Comparison of ENCODE assay signal across 13 cellular contexts in genomic region chr10:110151467-110151866, GRCh38. TPM values are rescaled to one million over a fixed set of nuclear protein-coding genes. Genes with fewer than 3 reads are reported as not detected.
DNase-seq lines count a peak whose midpoint lies in the region; ATAC-seq, FAIRE-seq and TF ChIP-seq lines count a peak whose summit lies in the region.
"Had no signal": no experiment of that assay in that cellular context is flagged by ENCODE, and none has a peak within 500 bp of the region (broad histone marks: within the 10 kb centered on the region; RNA-seq: fewer than 3 reads in every experiment).

No MANE protein-coding gene starts in this region.

- H2BK15ac ChIP-seq in neuronal stem cell (ENCODE audit: low read length): peak overlapping the region; percentile 10

- no peak overlapping the region for H3K9ac ChIP-seq in neuronal stem cell (ENCODE audit: low read depth, low read length, poor library complexity)

- DNase-seq in H7 (peak; percentile 51), NCI-H2196 (lab: John Stamatoyannopoulos, UW; ENCODE audit: unreplicated experiment) (peak; percentile 76), bronchial epithelial cell (ENCODE audit: low read depth) (peak; percentile 68), neuronal stem cell (ENCODE audit: low spot score) (no peak), HEK293T (ENCODE audit: extremely low spot score) (no peak)
- DNase-seq: activated CD8-positive, alpha-beta memory T cell treated with anti-CD3 and anti-CD28 coated beads, Interleukin-2, amount 50 U/mL, for 4 hours; foreskin melanocyte; KBM-7 had no signal

- no peak overlapping the region for H3K14ac ChIP-seq in neuronal stem cell (ENCODE audit: low read length)

- no peaks in the 10 kb centered on the region for H3K9me3 ChIP-seq in neuronal stem cell (replicated peaks in 1 of 2; ENCODE audit: control insufficient read depth in 2 of 2, insufficient read depth in 1 of 2, low read depth in 1 of 2, low read length in 2 of 2)

- H2BK12ac ChIP-seq in neuronal stem cell (ENCODE audit: low read length): peak overlapping the region; percentile 68

- peak overlapping the region; percentile 33 for H3K18ac ChIP-seq in neuronal stem cell (ENCODE audit: low read length)

- H3K23ac ChIP-seq in neuronal stem cell (ENCODE audit: low read depth, low read length, poor library complexity): peak overlapping the region; percentile 66

- no peak for TF ChIP-seq POLR2A in GM18505 (IDR thresholded peaks at IDR 0.05; ENCODE audit: borderline replicate concordance, extremely low read depth, insufficient read depth, insufficient read length)

- WGBS in neuronal stem cell (ENCODE audit: extremely low coverage in 2 of 2, insufficient read length in 2 of 2, insufficient replicate concordance in 1 of 2), 2 donors: no CpG with 5 or more reads among the region's 8 CpGs

- peak overlapping the region; percentile 78 for H2AFZ ChIP-seq in neuronal stem cell (ENCODE audit: low read length)

- no peaks in the 10 kb centered on the region for H3K36me3 ChIP-seq in H7 (replicated peaks; ENCODE audit: control insufficient read depth, insufficient read depth, low read length)
- H3K36me3 ChIP-seq in bronchial epithelial cell (ENCODE audit: control insufficient read depth, insufficient read depth, low read length): no peaks in the 10 kb centered on the region
- no peaks in the 10 kb centered on the region for H3K36me3 ChIP-seq in neuronal stem cell (replicated peaks in 1 of 2; ENCODE audit: control insufficient read depth in 2 of 2, insufficient read depth in 2 of 2, low read length in 2 of 2)

- FAIRE-seq in bronchial epithelial cell (lab: Jason Lieb, UNC): no peak
- FAIRE-seq: G401.6 had no signal

- H2BK120ac ChIP-seq in neuronal stem cell (ENCODE audit: low read depth, low read length): no peak overlapping the region

- no peak overlapping the region for H3K4me3 ChIP-seq in H7 (ENCODE audit: insufficient read depth, low read depth, low read length)
- H3K4me3 ChIP-seq in bronchial epithelial cell (ENCODE audit: low read depth, low read length): no peak overlapping the region
- no peak overlapping the region for H3K4me3 ChIP-seq in neuronal stem cell (ENCODE audit: low read length in 2 of 2)

- POLR2A ChIA-PET in HEK293T (lab: Yijun Ruan, JAX): no interaction called here

- H4K91ac ChIP-seq in neuronal stem cell (ENCODE audit: low read depth, low read length, poor library complexity): no peak overlapping the region

- H3K4me2 ChIP-seq in neuronal stem cell (ENCODE audit: insufficient read depth, low read length, poor library complexity, severe bottlenecking): no peak overlapping the region

- peak overlapping the region; percentile 93 for H2BK5ac ChIP-seq in neuronal stem cell (ENCODE audit: low read length)

- H3K79me1 ChIP-seq in neuronal stem cell (ENCODE audit: low read depth, low read length): no peaks in the 10 kb centered on the region

- CTCF ChIA-PET in HEK293T (lab: Yijun Ruan, JAX): interaction anchor here (1.4 kb wide), 1 partner anchor 55 kb away, joined by 3 read pairs; no protein-coding TSS in a partner anchor

- peak overlapping the region; percentile 71 for H3K27ac ChIP-seq in neuronal stem cell (replicated peaks; ENCODE audit: low read length)

- H3K27me3 ChIP-seq in H7 (ENCODE audit: control insufficient read depth, insufficient read depth, low read length): peaks cover 2% of the 10 kb centered on the region
- H3K27me3 ChIP-seq in bronchial epithelial cell (ENCODE audit: control insufficient read depth, insufficient read depth, low read length): peaks cover 6% of the 10 kb centered on the region
- peaks cover 0 to 13% (median 0%) of the 10 kb centered on the region in 3 experiments for H3K27me3 ChIP-seq in neuronal stem cell (ENCODE audit: control insufficient read depth in 3 of 3, insufficient read depth in 3 of 3, low read depth in 1 of 3, low read length in 3 of 3)

- peak overlapping the region; percentile 72 for H3K4ac ChIP-seq in neuronal stem cell (ENCODE audit: low read length)

- H4K8ac ChIP-seq in neuronal stem cell (ENCODE audit: low read depth, low read length): no peak overlapping the region

- no peak for ATAC-seq in GM18858 (IDR thresholded peaks at IDR 0.05; ENCODE audit: unreplicated experiment)
- ATAC-seq in GM18505 (IDR thresholded peaks at IDR 0.05; ENCODE audit: unreplicated experiment): no peak
- ATAC-seq in HG03280 (IDR thresholded peaks at IDR 0.05; ENCODE audit: unreplicated experiment): no peak
- ATAC-seq: SK-N-SH treated with all-trans-retinoic acid at 6 μM for 48 hours had no signal

- no peak for TF ChIP-seq CTCF in bronchial epithelial cell (IDR thresholded peaks at IDR 0.05; ENCODE audit: insufficient read depth, low read length, severe bottlenecking)

- H3K4me1 ChIP-seq in neuronal stem cell (ENCODE audit: control insufficient read depth in 2 of 2, insufficient read depth in 1 of 2, low read depth in 1 of 2, low read length in 2 of 2): peaks cover 25 to 29% of the 10 kb centered on the region in 2 donors

- H2AK5ac ChIP-seq in neuronal stem cell (ENCODE audit: low read depth, low read length): peak overlapping the region; percentile 85

TF ChIP-seq in HEK293T, 16 proteins besides CTCF, POLR2A, EP300 and RAD21:
- no peak for TF ChIP-seq SP1 (IDR thresholded peaks at IDR 0.05)
- TF ChIP-seq ZNF384 (IDR thresholded peaks at IDR 0.05): no peak
- TF ChIP-seq PKNOX1 (IDR thresholded peaks at IDR 0.05): no peak
- TF ChIP-seq FOXK2 (IDR thresholded peaks at IDR 0.05): no peak
- no peak for TF ChIP-seq L3MBTL2 (conservative IDR thresholded peaks at IDR 0.05)
- no peak for TF ChIP-seq HDGF (IDR thresholded peaks at IDR 0.05; ENCODE audit: borderline replicate concordance)
- TF ChIP-seq SUZ12 (IDR thresholded peaks at IDR 0.05): no peak
- no peak for TF ChIP-seq ARNT (IDR thresholded peaks at IDR 0.05)
- no peak for TF ChIP-seq NFRKB (IDR thresholded peaks at IDR 0.05)
- no peak for TF ChIP-seq FOXM1 (IDR thresholded peaks at IDR 0.05; ENCODE audit: borderline replicate concordance)
- no peak for TF ChIP-seq BHLHE40 (IDR thresholded peaks at IDR 0.05; ENCODE audit: borderline replicate concordance)
TF ChIP-seq in HEK293T: peak in this region for 0.

RNA-seq across cellular contexts. Expression of gene MXI1, which starts 55.9 kb away (rescaled TPM):
- total RNA-seq in H7 (2014; rRNA removed; shearing (Covaris generic)): 9.2 and 10.3 TPM in 2 replicates
- 26.5 and 48.7 TPM in 2 replicates for total RNA-seq in bronchial epithelial cell
- polyA plus RNA-seq in neuronal stem cell (2013, experiment 1 of 2): 17.4 TPM
- 18.5 TPM for polyA plus RNA-seq in neuronal stem cell (2013, experiment 2 of 2)

Comparison
In these comparisons a context has a peak if more than half of its experiments do, and no peak if none do; other contexts are left out.
1. DNase-seq: peak in H7 (single experiment), NCI-H2196 (single experiment) and bronchial epithelial cell (single experiment); none in neuronal stem cell (single experiment) and HEK293T (single experiment).